1 cellular context compared by ENCODE assay signal in the genomic region with DNA sequence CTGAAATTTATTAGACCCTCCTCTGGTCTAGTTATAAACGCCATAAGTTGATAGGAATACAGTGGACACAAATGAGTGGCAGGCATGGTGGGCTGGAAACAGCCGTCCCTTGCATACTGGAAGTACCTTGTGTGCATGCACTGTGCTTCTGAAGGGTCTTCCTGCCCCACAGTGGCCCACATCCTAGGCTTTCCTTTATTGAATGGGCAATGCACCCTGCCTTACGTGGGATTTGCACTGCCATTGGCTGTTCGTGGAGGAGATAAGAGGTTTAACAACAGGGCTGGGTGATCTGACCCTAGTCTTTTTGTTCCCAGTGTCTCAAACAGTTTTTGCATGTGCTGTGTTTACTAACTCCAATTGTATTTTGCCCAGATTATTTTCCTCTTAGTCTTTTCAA.
TF ChIP-seq lines count a peak whose summit lies in the region.

No MANE protein-coding gene starts in this region.

TF ChIP-seq in WTC11, 78 proteins besides CTCF, POLR2A, EP300 and RAD21 (continued from another document):
- TF ChIP-seq, protein P1, sequence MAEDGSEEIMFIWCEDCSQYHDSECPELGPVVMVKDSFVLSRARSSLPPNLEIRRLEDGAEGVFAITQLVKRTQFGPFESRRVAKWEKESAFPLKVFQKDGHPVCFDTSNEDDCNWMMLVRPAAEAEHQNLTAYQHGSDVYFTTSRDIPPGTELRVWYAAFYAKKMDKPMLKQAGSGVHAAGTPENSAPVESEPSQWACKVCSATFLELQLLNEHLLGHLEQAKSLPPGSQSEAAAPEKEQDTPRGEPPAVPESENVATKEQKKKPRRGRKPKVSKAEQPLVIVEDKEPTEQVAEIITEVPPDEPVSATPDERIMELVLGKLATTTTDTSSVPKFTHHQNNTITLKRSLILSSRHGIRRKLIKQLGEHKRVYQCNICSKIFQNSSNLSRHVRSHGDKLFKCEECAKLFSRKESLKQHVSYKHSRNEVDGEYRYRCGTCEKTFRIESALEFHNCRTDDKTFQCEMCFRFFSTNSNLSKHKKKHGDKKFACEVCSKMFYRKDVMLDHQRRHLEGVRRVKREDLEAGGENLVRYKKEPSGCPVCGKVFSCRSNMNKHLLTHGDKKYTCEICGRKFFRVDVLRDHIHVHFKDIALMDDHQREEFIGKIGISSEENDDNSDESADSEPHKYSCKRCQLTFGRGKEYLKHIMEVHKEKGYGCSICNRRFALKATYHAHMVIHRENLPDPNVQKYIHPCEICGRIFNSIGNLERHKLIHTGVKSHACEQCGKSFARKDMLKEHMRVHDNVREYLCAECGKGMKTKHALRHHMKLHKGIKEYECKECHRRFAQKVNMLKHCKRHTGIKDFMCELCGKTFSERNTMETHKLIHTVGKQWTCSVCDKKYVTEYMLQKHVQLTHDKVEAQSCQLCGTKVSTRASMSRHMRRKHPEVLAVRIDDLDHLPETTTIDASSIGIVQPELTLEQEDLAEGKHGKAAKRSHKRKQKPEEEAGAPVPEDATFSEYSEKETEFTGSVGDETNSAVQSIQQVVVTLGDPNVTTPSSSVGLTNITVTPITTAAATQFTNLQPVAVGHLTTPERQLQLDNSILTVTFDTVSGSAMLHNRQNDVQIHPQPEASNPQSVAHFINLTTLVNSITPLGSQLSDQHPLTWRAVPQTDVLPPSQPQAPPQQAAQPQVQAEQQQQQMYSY (CRISPR knock-in tag; IDR thresholded peaks at IDR 0.05): no peak
- TF ChIP-seq HMGA2 (CRISPR knock-in tag; IDR thresholded peaks at IDR 0.05): no peak
- no peak for TF ChIP-seq FOXP1 (CRISPR knock-in tag; IDR thresholded peaks at IDR 0.05; ENCODE audit: borderline replicate concordance)
- TF ChIP-seq ZMAT4 (CRISPR knock-in tag; IDR thresholded peaks at IDR 0.05): no peak
- no peak for TF ChIP-seq TP53 (CRISPR knock-in tag; IDR thresholded peaks at IDR 0.05)
- TF ChIP-seq PREB (CRISPR knock-in tag; IDR thresholded peaks at IDR 0.05; ENCODE audit: borderline replicate concordance): no peak
- no peak for TF ChIP-seq ZNF416 (CRISPR knock-in tag; IDR thresholded peaks at IDR 0.05)
- TF ChIP-seq TCF7 (CRISPR knock-in tag; IDR thresholded peaks at IDR 0.05; ENCODE audit: low read depth): no peak
- no peak for TF ChIP-seq RELA (CRISPR knock-in tag; IDR thresholded peaks at IDR 0.05; ENCODE audit: borderline replicate concordance)
- no peak for TF ChIP-seq ELF4 (CRISPR knock-in tag; IDR thresholded peaks at IDR 0.05; ENCODE audit: low read depth)
- TF ChIP-seq CBFB (CRISPR knock-in tag; IDR thresholded peaks at IDR 0.05; ENCODE audit: low read depth): no peak
- TF ChIP-seq, protein P2, sequence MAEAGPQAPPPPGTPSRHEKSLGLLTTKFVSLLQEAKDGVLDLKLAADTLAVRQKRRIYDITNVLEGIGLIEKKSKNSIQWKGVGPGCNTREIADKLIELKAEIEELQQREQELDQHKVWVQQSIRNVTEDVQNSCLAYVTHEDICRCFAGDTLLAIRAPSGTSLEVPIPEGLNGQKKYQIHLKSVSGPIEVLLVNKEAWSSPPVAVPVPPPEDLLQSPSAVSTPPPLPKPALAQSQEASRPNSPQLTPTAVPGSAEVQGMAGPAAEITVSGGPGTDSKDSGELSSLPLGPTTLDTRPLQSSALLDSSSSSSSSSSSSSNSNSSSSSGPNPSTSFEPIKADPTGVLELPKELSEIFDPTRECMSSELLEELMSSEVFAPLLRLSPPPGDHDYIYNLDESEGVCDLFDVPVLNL (CRISPR knock-in tag; IDR thresholded peaks at IDR 0.05; ENCODE audit: borderline replicate concordance, low read depth): no peak
- no peak for TF ChIP-seq USF2 (CRISPR knock-in tag; IDR thresholded peaks at IDR 0.05)
- no peak for TF ChIP-seq FOXK1 (CRISPR knock-in tag; IDR thresholded peaks at IDR 0.05)
